ENCODE assay signal across 8 cellular contexts in the genomic region with DNA sequence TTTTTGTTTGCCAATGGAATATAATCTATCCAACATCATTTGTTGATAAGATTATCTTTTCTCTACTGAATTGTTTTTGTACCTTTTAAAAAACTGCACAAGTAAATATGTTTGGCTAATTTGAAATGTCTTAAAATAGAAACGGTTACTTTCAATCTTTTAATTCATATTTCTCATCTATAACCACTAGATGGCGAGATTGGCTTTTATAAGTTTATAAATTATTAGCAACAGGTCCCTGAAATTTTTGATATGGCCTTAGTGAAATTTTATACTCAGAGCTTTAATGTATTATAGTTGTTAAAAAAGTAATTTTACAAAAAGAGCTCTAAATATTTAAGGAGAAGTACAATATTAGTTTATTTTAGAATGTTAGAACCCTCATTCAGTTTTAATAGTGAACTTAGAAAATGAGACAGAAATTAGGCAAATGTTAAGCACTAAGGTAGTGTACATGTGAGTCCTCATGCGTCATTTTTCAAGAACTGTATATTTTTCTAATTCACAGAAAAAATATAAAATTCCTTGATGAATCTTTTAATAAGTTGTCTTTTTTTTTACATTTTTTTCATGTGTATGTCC.
A peak's percentile ranks its signal among the peaks of the same experiment; 100 is the strongest.
DNase-seq lines count a peak whose midpoint lies in the region; ATAC-seq, FAIRE-seq and TF ChIP-seq lines count a peak whose summit lies in the region.

No MANE protein-coding gene starts in this region.

- intact Hi-C loops in body of pancreas (cut with DNase I): loop anchor here (10.0 kb wide), 3 partner anchors 455 to 1415 kb away; no protein-coding TSS in a partner anchor

- no peaks in the 10 kb centered on the region for H3K36me3 ChIP-seq in body of pancreas (replicated peaks in 1 of 2; ENCODE audit: insufficient read depth in 1 of 2, low read depth in 2 of 2)

- 19 to 21% methylated on average over 3 of the region's 3 CpGs for WGBS in body of pancreas, 2 donors

- peak; percentile 19 to 56 (median 50) for TF ChIP-seq CTCF in body of pancreas (IDR thresholded peaks at IDR 0.05)
- peak; percentile 80 for TF ChIP-seq CTCF in mesothelial cell of epicardium (IDR thresholded peaks at IDR 0.05; ENCODE audit: unreplicated experiment)

- H3K4me1 Mint-ChIP-seq in mesothelial cell of epicardium: no peaks in the 10 kb centered on the region
- no peaks in the 10 kb centered on the region for H3K4me1 Mint-ChIP-seq in activated naive CD4-positive, alpha-beta T cell treated with anti-CD3 and anti-CD28 coated beads, Interleukin-2, amount 10 ng/mL, durations not matched to agents 7 days and 5 days

- no peaks in the 10 kb centered on the region for H3K27me3 ChIP-seq in body of pancreas

- H3K27ac ChIP-seq in body of pancreas: no peak overlapping the region

- ATAC-seq in body of pancreas (no peak), GM21717 (IDR thresholded peaks at IDR 0.05; ENCODE audit: unreplicated experiment) (no peak)

- H3K4me3 Mint-ChIP-seq in mesothelial cell of epicardium: no peak overlapping the region
- H3K4me3 Mint-ChIP-seq in activated naive CD4-positive, alpha-beta T cell treated with anti-CD3 and anti-CD28 coated beads, Interleukin-2, amount 10 ng/mL, durations not matched to agents 7 days and 5 days: no peak overlapping the region

- no peaks in the 10 kb centered on the region for H3K4me1 ChIP-seq in body of pancreas

- CTCF ChIA-PET in activated naive CD4-positive, alpha-beta T cell treated with anti-CD3 and anti-CD28 coated beads, Interleukin-2, amount 10 ng/mL, durations not matched to agents 7 days and 5 days (lab: Charles Lee): no interaction called here

- TF ChIP-seq POLR2A in H54 (IDR thresholded peaks at IDR 0.05; ENCODE audit: low read depth, low read length) (no peak), body of pancreas (IDR thresholded peaks at IDR 0.05) (no peak)

- H3K9me3 ChIP-seq in body of pancreas: no peaks in the 10 kb centered on the region

- no peaks in the 10 kb centered on the region for H3K27me3 Mint-ChIP-seq in mesothelial cell of epicardium (ENCODE audit: low read depth)
- H3K27me3 Mint-ChIP-seq in activated naive CD4-positive, alpha-beta T cell treated with anti-CD3 and anti-CD28 coated beads, Interleukin-2, amount 10 ng/mL, durations not matched to agents 7 days and 5 days: no peaks in the 10 kb centered on the region

- DNase-seq in H54 (ENCODE audit: insufficient read length, low spot score): peak; percentile 7
- DNase-seq in NCI-H2171 (lab: John Stamatoyannopoulos, UW): peak; percentile 64
- no peak for DNase-seq in body of pancreas
- DNase-seq in mesothelial cell of epicardium (ENCODE audit: low spot score in 2 of 2, unreplicated experiment in 2 of 2): no peak
- no peak for DNase-seq in activated naive CD4-positive, alpha-beta T cell (lab: John Stamatoyannopoulos, UW)
- DNase-seq in activated CD4-positive, alpha-beta T cell treated with anti-CD3 and anti-CD28 coated beads for 1 hour: no peak
- no peak for DNase-seq in activated naive CD4-positive, alpha-beta T cell treated with anti-CD3 and anti-CD28 coated beads, Interleukin-2, amount 10 ng/mL, durations not matched to agents 7 days and 5 days

- H3K27ac Mint-ChIP-seq in mesothelial cell of epicardium: no peak overlapping the region
- H3K27ac Mint-ChIP-seq in activated naive CD4-positive, alpha-beta T cell treated with anti-CD3 and anti-CD28 coated beads, Interleukin-2, amount 10 ng/mL, durations not matched to agents 7 days and 5 days: no peak overlapping the region

- no peaks in the 10 kb centered on the region for H3K36me3 Mint-ChIP-seq in mesothelial cell of epicardium
- no peaks in the 10 kb centered on the region for H3K36me3 Mint-ChIP-seq in activated naive CD4-positive, alpha-beta T cell treated with anti-CD3 and anti-CD28 coated beads, Interleukin-2, amount 10 ng/mL, durations not matched to agents 7 days and 5 days

- H3K4me3 ChIP-seq in body of pancreas: no peak overlapping the region

- peaks cover 4% of the 10 kb centered on the region for H3K9me3 Mint-ChIP-seq in mesothelial cell of epicardium
- H3K9me3 Mint-ChIP-seq in activated naive CD4-positive, alpha-beta T cell treated with anti-CD3 and anti-CD28 coated beads, Interleukin-2, amount 10 ng/mL, durations not matched to agents 7 days and 5 days: no peaks in the 10 kb centered on the region

- FAIRE-seq in H54 (lab: Jason Lieb, UNC): peak; percentile 91

Comparison
In these comparisons a context has a peak if more than half of its experiments do, and no peak if none do; other contexts are left out.
1. DNase-seq: peak in H54 (single experiment) and NCI-H2171 (single experiment); none in body of pancreas (0 of 4), mesothelial cell of epicardium (0 of 2), activated naive CD4-positive, alpha-beta T cell (0 of 4), activated CD4-positive, alpha-beta T cell treated with anti-CD3 and anti-CD28 coated beads for 1 hour (single experiment) and activated naive CD4-positive, alpha-beta T cell treated with anti-CD3 and anti-CD28 coated beads, Interleukin-2, amount 10 ng/mL, durations not matched to agents 7 days and 5 days (single experiment).